ENCODE assay signal across 1 cellular context in the genomic region with DNA sequence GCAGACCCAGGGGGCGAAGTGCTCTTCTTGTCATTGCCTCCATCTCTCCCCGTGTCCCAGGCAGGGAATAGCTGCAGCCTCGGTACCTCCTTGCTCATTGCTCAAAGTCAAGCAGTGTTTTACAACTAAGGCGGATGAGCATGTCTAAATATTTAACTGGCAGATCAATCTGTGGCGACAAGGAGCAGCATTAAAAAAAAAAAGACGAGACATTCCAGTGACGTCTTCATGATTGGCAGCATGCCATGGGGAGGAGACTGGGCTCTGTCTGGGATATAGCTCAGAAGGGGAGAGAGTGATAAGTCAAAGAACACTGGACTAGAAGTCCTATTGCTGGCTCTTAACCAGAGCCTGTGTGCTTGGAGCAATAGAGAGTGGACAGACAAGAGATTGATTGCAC.
TF ChIP-seq lines count a peak whose summit lies in the region.

No MANE protein-coding gene starts in this region.

TF ChIP-seq in GM23338, 12 proteins besides CTCF, POLR2A, EP300 and RAD21:
- TF ChIP-seq, protein P1, sequence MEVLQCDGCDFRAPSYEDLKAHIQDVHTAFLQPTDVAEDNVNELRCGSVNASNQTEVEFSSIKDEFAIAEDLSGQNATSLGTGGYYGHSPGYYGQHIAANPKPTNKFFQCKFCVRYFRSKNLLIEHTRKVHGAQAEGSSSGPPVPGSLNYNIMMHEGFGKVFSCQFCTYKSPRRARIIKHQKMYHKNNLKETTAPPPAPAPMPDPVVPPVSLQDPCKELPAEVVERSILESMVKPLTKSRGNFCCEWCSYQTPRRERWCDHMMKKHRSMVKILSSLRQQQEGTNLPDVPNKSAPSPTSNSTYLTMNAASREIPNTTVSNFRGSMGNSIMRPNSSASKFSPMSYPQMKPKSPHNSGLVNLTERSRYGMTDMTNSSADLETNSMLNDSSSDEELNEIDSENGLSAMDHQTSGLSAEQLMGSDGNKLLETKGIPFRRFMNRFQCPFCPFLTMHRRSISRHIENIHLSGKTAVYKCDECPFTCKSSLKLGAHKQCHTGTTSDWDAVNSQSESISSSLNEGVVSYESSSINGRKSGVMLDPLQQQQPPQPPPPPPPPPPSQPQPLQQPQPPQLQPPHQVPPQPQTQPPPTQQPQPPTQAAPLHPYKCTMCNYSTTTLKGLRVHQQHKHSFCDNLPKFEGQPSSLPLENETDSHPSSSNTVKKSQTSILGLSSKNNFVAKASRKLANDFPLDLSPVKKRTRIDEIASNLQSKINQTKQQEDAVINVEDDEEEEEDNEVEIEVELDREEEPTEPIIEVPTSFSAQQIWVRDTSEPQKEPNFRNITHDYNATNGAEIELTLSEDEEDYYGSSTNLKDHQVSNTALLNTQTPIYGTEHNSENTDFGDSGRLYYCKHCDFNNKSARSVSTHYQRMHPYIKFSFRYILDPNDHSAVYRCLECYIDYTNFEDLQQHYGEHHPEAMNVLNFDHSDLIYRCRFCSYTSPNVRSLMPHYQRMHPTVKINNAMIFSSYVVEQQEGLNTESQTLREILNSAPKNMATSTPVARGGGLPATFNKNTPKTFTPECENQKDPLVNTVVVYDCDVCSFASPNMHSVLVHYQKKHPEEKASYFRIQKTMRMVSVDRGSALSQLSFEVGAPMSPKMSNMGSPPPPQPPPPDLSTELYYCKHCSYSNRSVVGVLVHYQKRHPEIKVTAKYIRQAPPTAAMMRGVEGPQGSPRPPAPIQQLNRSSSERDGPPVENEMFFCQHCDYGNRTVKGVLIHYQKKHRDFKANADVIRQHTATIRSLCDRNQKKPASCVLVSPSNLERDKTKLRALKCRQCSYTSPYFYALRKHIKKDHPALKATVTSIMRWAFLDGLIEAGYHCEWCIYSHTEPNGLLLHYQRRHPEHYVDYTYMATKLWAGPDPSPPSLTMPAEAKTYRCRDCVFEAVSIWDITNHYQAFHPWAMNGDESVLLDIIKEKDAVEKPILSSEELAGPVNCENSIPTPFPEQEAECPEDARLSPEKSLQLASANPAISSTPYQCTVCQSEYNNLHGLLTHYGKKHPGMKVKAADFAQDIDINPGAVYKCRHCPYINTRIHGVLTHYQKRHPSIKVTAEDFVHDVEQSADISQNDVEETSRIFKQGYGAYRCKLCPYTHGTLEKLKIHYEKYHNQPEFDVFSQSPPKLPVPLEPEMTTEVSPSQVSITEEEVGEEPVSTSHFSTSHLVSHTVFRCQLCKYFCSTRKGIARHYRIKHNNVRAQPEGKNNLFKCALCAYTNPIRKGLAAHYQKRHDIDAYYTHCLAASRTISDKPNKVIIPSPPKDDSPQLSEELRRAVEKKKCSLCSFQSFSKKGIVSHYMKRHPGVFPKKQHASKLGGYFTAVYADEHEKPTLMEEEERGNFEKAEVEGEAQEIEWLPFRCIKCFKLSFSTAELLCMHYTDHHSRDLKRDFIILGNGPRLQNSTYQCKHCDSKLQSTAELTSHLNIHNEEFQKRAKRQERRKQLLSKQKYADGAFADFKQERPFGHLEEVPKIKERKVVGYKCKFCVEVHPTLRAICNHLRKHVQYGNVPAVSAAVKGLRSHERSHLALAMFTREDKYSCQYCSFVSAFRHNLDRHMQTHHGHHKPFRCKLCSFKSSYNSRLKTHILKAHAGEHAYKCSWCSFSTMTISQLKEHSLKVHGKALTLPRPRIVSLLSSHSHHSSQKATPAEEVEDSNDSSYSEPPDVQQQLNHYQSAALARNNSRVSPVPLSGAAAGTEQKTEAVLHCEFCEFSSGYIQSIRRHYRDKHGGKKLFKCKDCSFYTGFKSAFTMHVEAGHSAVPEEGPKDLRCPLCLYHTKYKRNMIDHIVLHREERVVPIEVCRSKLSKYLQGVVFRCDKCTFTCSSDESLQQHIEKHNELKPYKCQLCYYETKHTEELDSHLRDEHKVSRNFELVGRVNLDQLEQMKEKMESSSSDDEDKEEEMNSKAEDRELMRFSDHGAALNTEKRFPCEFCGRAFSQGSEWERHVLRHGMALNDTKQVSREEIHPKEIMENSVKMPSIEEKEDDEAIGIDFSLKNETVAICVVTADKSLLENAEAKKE (CRISPR knock-in tag; IDR thresholded peaks at IDR 0.05) = no peak
- TF ChIP-seq, protein P2, sequence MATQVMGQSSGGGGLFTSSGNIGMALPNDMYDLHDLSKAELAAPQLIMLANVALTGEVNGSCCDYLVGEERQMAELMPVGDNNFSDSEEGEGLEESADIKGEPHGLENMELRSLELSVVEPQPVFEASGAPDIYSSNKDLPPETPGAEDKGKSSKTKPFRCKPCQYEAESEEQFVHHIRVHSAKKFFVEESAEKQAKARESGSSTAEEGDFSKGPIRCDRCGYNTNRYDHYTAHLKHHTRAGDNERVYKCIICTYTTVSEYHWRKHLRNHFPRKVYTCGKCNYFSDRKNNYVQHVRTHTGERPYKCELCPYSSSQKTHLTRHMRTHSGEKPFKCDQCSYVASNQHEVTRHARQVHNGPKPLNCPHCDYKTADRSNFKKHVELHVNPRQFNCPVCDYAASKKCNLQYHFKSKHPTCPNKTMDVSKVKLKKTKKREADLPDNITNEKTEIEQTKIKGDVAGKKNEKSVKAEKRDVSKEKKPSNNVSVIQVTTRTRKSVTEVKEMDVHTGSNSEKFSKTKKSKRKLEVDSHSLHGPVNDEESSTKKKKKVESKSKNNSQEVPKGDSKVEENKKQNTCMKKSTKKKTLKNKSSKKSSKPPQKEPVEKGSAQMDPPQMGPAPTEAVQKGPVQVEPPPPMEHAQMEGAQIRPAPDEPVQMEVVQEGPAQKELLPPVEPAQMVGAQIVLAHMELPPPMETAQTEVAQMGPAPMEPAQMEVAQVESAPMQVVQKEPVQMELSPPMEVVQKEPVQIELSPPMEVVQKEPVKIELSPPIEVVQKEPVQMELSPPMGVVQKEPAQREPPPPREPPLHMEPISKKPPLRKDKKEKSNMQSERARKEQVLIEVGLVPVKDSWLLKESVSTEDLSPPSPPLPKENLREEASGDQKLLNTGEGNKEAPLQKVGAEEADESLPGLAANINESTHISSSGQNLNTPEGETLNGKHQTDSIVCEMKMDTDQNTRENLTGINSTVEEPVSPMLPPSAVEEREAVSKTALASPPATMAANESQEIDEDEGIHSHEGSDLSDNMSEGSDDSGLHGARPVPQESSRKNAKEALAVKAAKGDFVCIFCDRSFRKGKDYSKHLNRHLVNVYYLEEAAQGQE (IDR thresholded peaks at IDR 0.05; ENCODE audit: unreplicated experiment) = no peak
- TF ChIP-seq NANOG (IDR thresholded peaks at IDR 0.05; ENCODE audit: borderline replicate concordance) (no peak), CREB1 (CRISPR knock-in tag; IDR thresholded peaks at IDR 0.05; ENCODE audit: low read depth) (no peak), STAT1 (IDR thresholded peaks at IDR 0.05; ENCODE audit: unreplicated experiment) (no peak), EZH2 (IDR thresholded peaks at IDR 0.05; ENCODE audit: low read depth, unreplicated experiment) (no peak)
- TF ChIP-seq, protein P3, sequence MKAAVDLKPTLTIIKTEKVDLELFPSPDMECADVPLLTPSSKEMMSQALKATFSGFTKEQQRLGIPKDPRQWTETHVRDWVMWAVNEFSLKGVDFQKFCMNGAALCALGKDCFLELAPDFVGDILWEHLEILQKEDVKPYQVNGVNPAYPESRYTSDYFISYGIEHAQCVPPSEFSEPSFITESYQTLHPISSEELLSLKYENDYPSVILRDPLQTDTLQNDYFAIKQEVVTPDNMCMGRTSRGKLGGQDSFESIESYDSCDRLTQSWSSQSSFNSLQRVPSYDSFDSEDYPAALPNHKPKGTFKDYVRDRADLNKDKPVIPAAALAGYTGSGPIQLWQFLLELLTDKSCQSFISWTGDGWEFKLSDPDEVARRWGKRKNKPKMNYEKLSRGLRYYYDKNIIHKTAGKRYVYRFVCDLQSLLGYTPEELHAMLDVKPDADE (IDR thresholded peaks at IDR 0.05) = no peak
